Comparison of ENCODE assay signal across 8 cellular contexts in the genomic region with DNA sequence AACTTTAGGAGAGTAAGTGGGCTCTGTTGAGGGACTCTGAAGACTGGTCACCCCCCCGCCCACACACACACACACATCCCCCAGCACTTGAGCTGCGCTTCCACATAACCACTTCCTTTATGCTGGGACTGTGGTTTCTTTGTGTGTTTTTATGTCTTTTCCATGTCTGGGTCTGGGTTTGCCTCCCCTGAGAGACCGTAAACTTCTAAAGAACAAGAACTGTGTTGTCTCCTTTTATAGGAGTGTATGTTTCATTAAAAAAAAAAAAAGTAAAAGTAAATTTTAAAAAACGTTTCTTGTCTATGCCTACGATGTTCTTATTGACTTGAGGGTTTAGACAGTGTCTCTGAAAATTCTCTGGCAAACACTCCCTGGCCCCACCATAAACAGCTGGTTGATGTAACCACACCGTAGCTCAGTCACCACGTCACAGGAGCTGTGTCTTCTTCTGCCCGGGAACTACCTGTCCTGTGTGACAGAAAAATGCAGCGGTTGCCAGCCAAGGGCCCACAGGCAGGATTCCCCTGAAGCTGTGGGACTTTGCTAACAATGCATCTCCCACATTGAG.
DNase-seq lines count a peak whose midpoint lies in the region; ATAC-seq, FAIRE-seq and TF ChIP-seq lines count a peak whose summit lies in the region.
"Had no signal": no experiment of that assay in that cellular context is flagged by ENCODE, and none has a peak within 500 bp of the region (broad histone marks: within the 10 kb centered on the region; RNA-seq: fewer than 3 reads in every experiment).

No MANE protein-coding gene starts in this region.

- H3K9me3 ChIP-seq in kidney (ENCODE audit: control insufficient read depth in 1 of 2, low read length in 2 of 2): no peaks in the 10 kb centered on the region
- H3K9me3 ChIP-seq: heart left ventricle had no signal

- peak overlapping the region in 3 of 5 donors; percentile 18 to 39 (median 34) for H3K4me3 Mint-ChIP-seq in immature natural killer cell

- no peak for TF ChIP-seq CTCF in kidney (IDR thresholded peaks at IDR 0.05; ENCODE audit: borderline replicate concordance, extremely low read depth, insufficient read depth)

- peaks cover 4 to 14% (median 12%) of the 10 kb centered on the region in 3 donors for H3K27me3 Mint-ChIP-seq in immature natural killer cell (ENCODE audit: low read depth in 3 of 3)

- H3K27ac Mint-ChIP-seq in immature natural killer cell: no peak overlapping the region

- ATAC-seq in GM18909 (IDR thresholded peaks at IDR 0.05; ENCODE audit: poor library complexity, unreplicated experiment): peak; percentile 45
- peak; percentile 40 for ATAC-seq in HG02884 (IDR thresholded peaks at IDR 0.05; ENCODE audit: unreplicated experiment)

- DNase-seq in T follicular helper cell (ENCODE audit: low read depth): peak; percentile 10
- peak; percentile 4 to 16 (median 10) for DNase-seq in immature natural killer cell
- DNase-seq in NCI-H1105 (lab: John Stamatoyannopoulos, UW): no peak
- DNase-seq in kidney: no peak
- DNase-seq in NCI-H1930 (lab: John Stamatoyannopoulos, UW): no peak
- DNase-seq: heart left ventricle had no signal

- H3K9me3 Mint-ChIP-seq in immature natural killer cell: no peaks in the 10 kb centered on the region

- H3K4me3 ChIP-seq in kidney (ENCODE audit: low read length in 2 of 2): no peak overlapping the region
- H3K4me3 ChIP-seq: heart left ventricle had no signal

- intact Hi-C loops in kidney (cut with DNase I): no loop called here

- no peaks in the 10 kb centered on the region for H3K36me3 Mint-ChIP-seq in immature natural killer cell

- no peaks in the 10 kb centered on the region for H3K4me1 ChIP-seq in kidney (ENCODE audit: control insufficient read depth in 1 of 2, insufficient read depth in 1 of 2, low read depth in 1 of 2, low read length in 2 of 2)

- no peak overlapping the region for H3K9ac ChIP-seq in kidney (ENCODE audit: low read length in 2 of 2)

- no peak for FAIRE-seq in kidney (lab: Jason Lieb, UNC)

- H3K4me1 Mint-ChIP-seq in immature natural killer cell: peaks cover 13 to 23% of the 10 kb centered on the region in 2 donors

- H3K36me3 ChIP-seq in kidney (ENCODE audit: control insufficient read depth in 1 of 2, insufficient read depth in 2 of 2, low read length in 2 of 2): no peaks in the 10 kb centered on the region
- H3K36me3 ChIP-seq: heart left ventricle had no signal

- no peak overlapping the region for H3K27ac ChIP-seq in kidney (ENCODE audit: low read depth in 2 of 2, low read length in 2 of 2)

Comparison
In these comparisons a context has a peak if more than half of its experiments do, and no peak if none do; other contexts are left out.
1. DNase-seq: peak in T follicular helper cell (single experiment) and immature natural killer cell (3 of 3); none in NCI-H1105 (single experiment), kidney (single experiment) and NCI-H1930 (0 of 2).